ENCODE assay signal across 9 cellular contexts in the genomic region with DNA sequence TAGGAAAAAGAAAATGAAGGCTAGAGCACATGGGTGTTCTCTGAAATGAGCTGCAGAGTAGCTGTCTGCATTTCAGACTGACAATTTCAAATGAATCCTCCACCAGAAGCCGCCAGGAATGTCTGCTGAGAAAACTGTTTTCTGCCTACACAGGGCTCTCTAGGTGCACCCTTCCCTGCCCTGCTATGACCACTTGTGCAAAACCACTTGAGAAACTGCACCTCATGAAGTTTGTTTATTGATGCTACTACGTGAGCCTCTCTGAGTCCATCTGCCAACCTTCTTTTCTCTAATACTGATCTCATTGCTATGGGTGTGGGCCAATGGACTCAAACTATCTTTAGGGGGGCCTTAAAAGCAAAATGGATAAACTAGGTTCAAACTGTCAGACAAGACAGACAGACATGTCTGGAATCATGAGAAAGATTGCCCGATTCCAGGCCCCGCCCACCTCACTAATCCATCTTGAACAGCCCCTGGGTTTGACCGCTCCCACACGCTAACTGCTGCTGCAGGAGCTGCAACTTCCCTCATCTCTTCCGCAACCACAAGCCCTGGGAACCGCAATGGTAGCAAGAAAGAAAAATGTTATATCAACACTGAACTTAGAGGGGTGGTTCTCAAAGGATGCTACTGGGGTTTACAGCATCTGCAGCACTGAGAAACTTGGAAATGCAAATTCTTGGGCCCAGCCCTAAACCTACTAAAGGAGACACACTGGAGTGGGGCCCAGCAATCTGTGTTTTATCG. TPM values are rescaled to one million over a fixed set of nuclear protein-coding genes. Genes with fewer than 3 reads are reported as not detected.
DNase-seq lines count a peak whose midpoint lies in the region; ATAC-seq and TF ChIP-seq lines count a peak whose summit lies in the region.
"Had no signal": no experiment of that assay in that cellular context is flagged by ENCODE, and none has a peak within 500 bp of the region (broad histone marks: within the 10 kb centered on the region; RNA-seq: fewer than 3 reads in every experiment).

No MANE protein-coding gene starts in this region.

- DNase-seq in stimulated activated CD4-positive, alpha-beta T cell treated with anti-CD3 and anti-CD28 coated beads, Interleukin-15, amount 100 ng/mL, for 24 hours: peak; percentile 42
- no peak for DNase-seq in stimulated activated CD4-positive, alpha-beta T cell treated with anti-CD3 and anti-CD28 coated beads, Interleukin-4, amount 100 ng/mL, for 24 hours
- peak; percentile 73 for DNase-seq in activated CD8-positive, alpha-beta T cell treated with anti-CD3 and anti-CD28 coated beads for 36 hours
- peak; percentile 69 for DNase-seq in upper lobe of right lung
- no peak for DNase-seq in NCI-H226
- no peak for DNase-seq in head of caudate nucleus
- DNase-seq in adrenal gland: no peak

- peak overlapping the region; percentile 85 for H3K27ac Mint-ChIP-seq in activated CD8-positive, alpha-beta T cell treated with anti-CD3 and anti-CD28 coated beads for 36 hours
- H3K27ac Mint-ChIP-seq: brain had no signal

- H3K27me3 ChIP-seq in upper lobe of right lung (no peaks in the 10 kb centered on the region), adrenal gland (no peaks in the 10 kb centered on the region)

- H3K4me3 Mint-ChIP-seq in activated CD8-positive, alpha-beta T cell treated with anti-CD3 and anti-CD28 coated beads for 36 hours: no peak overlapping the region
- H3K4me3 Mint-ChIP-seq: brain had no signal

- no peak overlapping the region for H3K27ac ChIP-seq in upper lobe of right lung
- no peak overlapping the region for H3K27ac ChIP-seq in adrenal gland

- H3K9me3 ChIP-seq in upper lobe of right lung: no peaks in the 10 kb centered on the region
- no peaks in the 10 kb centered on the region for H3K9me3 ChIP-seq in adrenal gland (replicated peaks in 1 of 3)

- POLR2A ChIA-PET in activated CD8-positive, alpha-beta T cell treated with anti-CD3 and anti-CD28 coated beads for 36 hours (lab: Charles Lee): interaction anchor here (0.6 to 13.4 kb wide), 4 partner anchors 8 to 25 kb away, joined by 3 to 161 read pairs (median 25); no protein-coding TSS in a partner anchor

- H3K4me1 ChIP-seq in upper lobe of right lung (no peaks in the 10 kb centered on the region), adrenal gland (replicated peaks in 1 of 2) (no peaks in the 10 kb centered on the region)

- TF ChIP-seq POLR2A in adrenal gland (IDR thresholded peaks at IDR 0.05): no peak

- intact Hi-C loops in activated CD8-positive, alpha-beta T cell treated with anti-CD3 and anti-CD28 coated beads for 36 hours (cut with micrococcal nuclease): no loop called here
- intact Hi-C loops in upper lobe of right lung (cut with DNase I): no loop called here
- intact Hi-C loops in head of caudate nucleus (cut with DNase I): no loop called here
- intact Hi-C loops in adrenal gland (cut with DNase I): no loop called here

- H3K36me3 Mint-ChIP-seq in activated CD8-positive, alpha-beta T cell treated with anti-CD3 and anti-CD28 coated beads for 36 hours (ENCODE audit: low read depth): no peaks in the 10 kb centered on the region
- H3K36me3 Mint-ChIP-seq: brain had no signal

- no peaks in the 10 kb centered on the region for H3K27me3 Mint-ChIP-seq in activated CD8-positive, alpha-beta T cell treated with anti-CD3 and anti-CD28 coated beads for 36 hours
- H3K27me3 Mint-ChIP-seq: brain had no signal

- TF ChIP-seq CTCF in activated CD8-positive, alpha-beta T cell treated with anti-CD3 and anti-CD28 coated beads for 36 hours (IDR thresholded peaks at IDR 0.05): no peak
- TF ChIP-seq CTCF in upper lobe of right lung (IDR thresholded peaks at IDR 0.05) (no peak), adrenal gland (IDR thresholded peaks at IDR 0.05) (no peak)

- H3K9me3 Mint-ChIP-seq in activated CD8-positive, alpha-beta T cell treated with anti-CD3 and anti-CD28 coated beads for 36 hours: no peaks in the 10 kb centered on the region
- H3K9me3 Mint-ChIP-seq: brain had no signal

- H3K4me3 ChIP-seq in upper lobe of right lung: no peak overlapping the region
- no peak overlapping the region for H3K4me3 ChIP-seq in adrenal gland

- CTCF ChIA-PET in activated CD8-positive, alpha-beta T cell treated with anti-CD3 and anti-CD28 coated beads for 36 hours (lab: Charles Lee): interaction anchor here (1.0 kb wide), 1 partner anchor 18 kb away, joined by 4 read pairs; no protein-coding TSS in a partner anchor

- H3K4me1 Mint-ChIP-seq in activated CD8-positive, alpha-beta T cell treated with anti-CD3 and anti-CD28 coated beads for 36 hours (ENCODE audit: low read depth): peaks cover 65% of the 10 kb centered on the region

- WGBS in adrenal gland, 4 donors: 70 to 94% (median 87%) methylated on average over 8 to 9 of the region's 9 CpGs

- H3K36me3 ChIP-seq in upper lobe of right lung: no peaks in the 10 kb centered on the region
- H3K36me3 ChIP-seq in adrenal gland (replicated peaks in 1 of 2): no peaks in the 10 kb centered on the region

- ATAC-seq in HG03135 (IDR thresholded peaks at IDR 0.05; ENCODE audit: unreplicated experiment): peak; percentile 26
- peak; percentile 17 for ATAC-seq in activated CD8-positive, alpha-beta T cell treated with anti-CD3 and anti-CD28 coated beads for 36 hours
- ATAC-seq in upper lobe of right lung: peak; percentile 57

RNA-seq across cellular contexts. Expression of gene CD47, which starts 9.0 kb away (rescaled TPM):
- 10 to 100 TPM; 88.7 to 91.6 TPM for total RNA-seq in activated CD8-positive, alpha-beta T cell treated with anti-CD3 and anti-CD28 coated beads for 36 hours
- total RNA-seq in upper lobe of right lung (228 TPM), adrenal gland (100 to 1,000 TPM in 2 of 8 donors, 10 to 100 TPM in 6; 56.5 to 108 (median 82.9) TPM)
- polyA plus RNA-seq in adrenal gland: 10 to 100 TPM; 24.2 to 60.6 (median 37.6) TPM

Comparison
In these comparisons a context has a peak if more than half of its experiments do, and no peak if none do; other contexts are left out.
1. DNase-seq: peak in stimulated activated CD4-positive, alpha-beta T cell treated with anti-CD3 and anti-CD28 coated beads, Interleukin-15, amount 100 ng/mL, for 24 hours (single experiment), activated CD8-positive, alpha-beta T cell treated with anti-CD3 and anti-CD28 coated beads for 36 hours (single experiment) and upper lobe of right lung (single experiment); none in stimulated activated CD4-positive, alpha-beta T cell treated with anti-CD3 and anti-CD28 coated beads, Interleukin-4, amount 100 ng/mL, for 24 hours (single experiment), NCI-H226 (single experiment), head of caudate nucleus (0 of 42) and adrenal gland (0 of 7).
2. Peak in every context shown above with its lines, with median percentiles within 50 percentile points of each other: ATAC-seq.